ENCODE assay signal across 19 cellular contexts in genomic region chr2:112820343-112820742, GRCh38. TPM values are rescaled to one million over a fixed set of nuclear protein-coding genes. Genes with fewer than 3 reads are reported as not detected.
A peak's percentile ranks its signal among the peaks of the same experiment; 100 is the strongest.
DNase-seq lines count a peak whose midpoint lies in the region; ATAC-seq and TF ChIP-seq lines count a peak whose summit lies in the region.
"Had no signal": no experiment of that assay in that cellular context is flagged by ENCODE, and none has a peak within 500 bp of the region (broad histone marks: within the 10 kb centered on the region; RNA-seq: fewer than 3 reads in every experiment).

No MANE protein-coding gene starts in this region.

- no peaks in the 10 kb centered on the region for H3K36me3 Mint-ChIP-seq in activated naive CD8-positive, alpha-beta T cell treated with anti-CD3 and anti-CD28 coated beads, Interleukin-2, amount 50 U/mL, for 24 hours (ENCODE audit: low read depth)
- H3K36me3 Mint-ChIP-seq in activated naive CD8-positive, alpha-beta T cell treated with anti-CD3 and anti-CD28 coated beads for 36 hours = no peaks in the 10 kb centered on the region
- no peaks in the 10 kb centered on the region for H3K36me3 Mint-ChIP-seq in activated T-helper 1 cell treated with anti-CD3 and anti-CD28 coated beads, Interleukin-12 subunit alpha, Interleukin-12 subunit beta, Interleukin-2, Interleukin-4 antibody, amounts not matched to agents 30 ng/mL and 10 ng/mL and 1 ng/mL, durations not matched to agents 14 hours and 24 hours and 36 hours (ENCODE audit: low read depth)
- H3K36me3 Mint-ChIP-seq: CD8-positive, alpha-beta T cell had no signal

- peak overlapping the region; percentile 36 for H3K27ac Mint-ChIP-seq in activated naive CD8-positive, alpha-beta T cell treated with anti-CD3 and anti-CD28 coated beads, Interleukin-2, amount 50 U/mL, for 24 hours
- H3K27ac Mint-ChIP-seq in activated naive CD8-positive, alpha-beta T cell treated with anti-CD3 and anti-CD28 coated beads for 36 hours = no peak overlapping the region
- H3K27ac Mint-ChIP-seq in activated T-helper 1 cell treated with anti-CD3 and anti-CD28 coated beads, Interleukin-12 subunit alpha, Interleukin-12 subunit beta, Interleukin-2, Interleukin-4 antibody, amounts not matched to agents 30 ng/mL and 10 ng/mL and 1 ng/mL, durations not matched to agents 14 hours and 24 hours and 36 hours = peak overlapping the region; percentile 63
- H3K27ac Mint-ChIP-seq: CD4-positive, CD25-positive, alpha-beta regulatory T cell; CD8-positive, alpha-beta T cell; GM23338; H9 had no signal

- H3K4me1 ChIP-seq in right lobe of liver = peaks cover 3 to 62% (median 29%) of the 10 kb centered on the region in 4 donors

- H3K27me3 Mint-ChIP-seq in activated naive CD8-positive, alpha-beta T cell treated with anti-CD3 and anti-CD28 coated beads, Interleukin-2, amount 50 U/mL, for 24 hours = peaks cover 5% of the 10 kb centered on the region
- H3K27me3 Mint-ChIP-seq in activated naive CD8-positive, alpha-beta T cell treated with anti-CD3 and anti-CD28 coated beads for 36 hours = peaks cover 14% of the 10 kb centered on the region
- H3K27me3 Mint-ChIP-seq in activated T-helper 1 cell treated with anti-CD3 and anti-CD28 coated beads, Interleukin-12 subunit alpha, Interleukin-12 subunit beta, Interleukin-2, Interleukin-4 antibody, amounts not matched to agents 30 ng/mL and 10 ng/mL and 1 ng/mL, durations not matched to agents 14 hours and 24 hours and 36 hours (ENCODE audit: insufficient read depth) = peaks cover 3% of the 10 kb centered on the region
- H3K27me3 Mint-ChIP-seq: CD4-positive, CD25-positive, alpha-beta regulatory T cell had no signal

- no peaks in the 10 kb centered on the region for H3K9me3 Mint-ChIP-seq in activated naive CD8-positive, alpha-beta T cell treated with anti-CD3 and anti-CD28 coated beads, Interleukin-2, amount 50 U/mL, for 24 hours
- no peaks in the 10 kb centered on the region for H3K9me3 Mint-ChIP-seq in activated naive CD8-positive, alpha-beta T cell treated with anti-CD3 and anti-CD28 coated beads for 36 hours
- H3K9me3 Mint-ChIP-seq in activated T-helper 1 cell treated with anti-CD3 and anti-CD28 coated beads, Interleukin-12 subunit alpha, Interleukin-12 subunit beta, Interleukin-2, Interleukin-4 antibody, amounts not matched to agents 30 ng/mL and 10 ng/mL and 1 ng/mL, durations not matched to agents 14 hours and 24 hours and 36 hours = no peaks in the 10 kb centered on the region
- H3K9me3 Mint-ChIP-seq: CD4-positive, CD25-positive, alpha-beta regulatory T cell; CD8-positive, alpha-beta T cell; GM23338 had no signal

- no peaks in the 10 kb centered on the region for H3K9me3 ChIP-seq in right lobe of liver
- H3K9me3 ChIP-seq: Caco-2 had no signal

- no peak for DNase-seq in activated naive CD8-positive, alpha-beta T cell treated with anti-CD3 and anti-CD28 coated beads, Interleukin-2, amount 50 U/mL, for 24 hours
- DNase-seq in activated naive CD8-positive, alpha-beta T cell treated with anti-CD3 and anti-CD28 coated beads for 36 hours = no peak
- no peak for DNase-seq in activated T-helper 1 cell treated with anti-CD3 and anti-CD28 coated beads, Interleukin-12 subunit alpha, Interleukin-12 subunit beta, Interleukin-2, Interleukin-4 antibody, amounts not matched to agents 30 ng/mL and 10 ng/mL and 1 ng/mL, durations not matched to agents 14 hours and 24 hours and 36 hours (ENCODE audit: low spot score)
- no peak for DNase-seq in left lobe of liver (ENCODE audit: low spot score)
- DNase-seq in right lobe of liver = no peak
- no peak for DNase-seq in stimulated activated CD4-positive, alpha-beta T cell treated with anti-CD3 and anti-CD28 coated beads, Interleukin-1b, Interleukin-23, amount 100 ng/mL, for 48 hours
- DNase-seq in activated T-cell treated with anti-CD3 and anti-CD28 coated beads, Interleukin-2, amount 50 U/mL, for 48 hours = no peak
- DNase-seq in stimulated activated CD4-positive, alpha-beta T cell treated with anti-CD3 and anti-CD28 coated beads, Interleukin-4, amount 100 ng/mL, for 1 hour = no peak
- DNase-seq: Caco-2; CD4-positive, CD25-positive, alpha-beta regulatory T cell; CD8-positive, alpha-beta T cell; DMS153; DND-41; H9 had no signal

- intact Hi-C loops in activated T-helper 1 cell treated with anti-CD3 and anti-CD28 coated beads, Interleukin-12 subunit alpha, Interleukin-12 subunit beta, Interleukin-2, Interleukin-4 antibody, amounts not matched to agents 30 ng/mL and 10 ng/mL and 1 ng/mL, durations not matched to agents 14 hours and 24 hours and 36 hours (cut with micrococcal nuclease) = no loop called here
- intact Hi-C loops in right lobe of liver (cut with DNase I) = no loop called here

- H3K36me3 ChIP-seq in right lobe of liver = no peaks in the 10 kb centered on the region

- no peaks in the 10 kb centered on the region for H3K27me3 ChIP-seq in right lobe of liver

- no peak for TF ChIP-seq CTCF in right lobe of liver (IDR thresholded peaks at IDR 0.05)

- H3K4me1 Mint-ChIP-seq in activated naive CD8-positive, alpha-beta T cell treated with anti-CD3 and anti-CD28 coated beads, Interleukin-2, amount 50 U/mL, for 24 hours = peaks cover 36% of the 10 kb centered on the region
- peaks cover 25% of the 10 kb centered on the region for H3K4me1 Mint-ChIP-seq in activated naive CD8-positive, alpha-beta T cell treated with anti-CD3 and anti-CD28 coated beads for 36 hours
- H3K4me1 Mint-ChIP-seq in activated T-helper 1 cell treated with anti-CD3 and anti-CD28 coated beads, Interleukin-12 subunit alpha, Interleukin-12 subunit beta, Interleukin-2, Interleukin-4 antibody, amounts not matched to agents 30 ng/mL and 10 ng/mL and 1 ng/mL, durations not matched to agents 14 hours and 24 hours and 36 hours (ENCODE audit: low read depth) = peaks cover 39% of the 10 kb centered on the region

- no peak for ATAC-seq in activated naive CD8-positive, alpha-beta T cell treated with anti-CD3 and anti-CD28 coated beads, Interleukin-2, amount 50 U/mL, for 24 hours
- ATAC-seq in left lobe of liver (peak; percentile 28), right lobe of liver (peak; percentile 22 to 47 (median 26))
- ATAC-seq: HCT116 had no signal

- peak overlapping the region; percentile 71 to 92 (median 85) for H3K27ac ChIP-seq in right lobe of liver
- H3K27ac ChIP-seq: C4-2B had no signal

- TF ChIP-seq POLR2A in right lobe of liver (IDR thresholded peaks at IDR 0.05) = peak; percentile 40

- no peak overlapping the region for H3K4me3 ChIP-seq in right lobe of liver
- H3K4me3 ChIP-seq: GM23338 had no signal

- no peak overlapping the region for H3K4me3 Mint-ChIP-seq in activated naive CD8-positive, alpha-beta T cell treated with anti-CD3 and anti-CD28 coated beads, Interleukin-2, amount 50 U/mL, for 24 hours
- no peak overlapping the region for H3K4me3 Mint-ChIP-seq in activated naive CD8-positive, alpha-beta T cell treated with anti-CD3 and anti-CD28 coated beads for 36 hours
- H3K4me3 Mint-ChIP-seq in activated T-helper 1 cell treated with anti-CD3 and anti-CD28 coated beads, Interleukin-12 subunit alpha, Interleukin-12 subunit beta, Interleukin-2, Interleukin-4 antibody, amounts not matched to agents 30 ng/mL and 10 ng/mL and 1 ng/mL, durations not matched to agents 14 hours and 24 hours and 36 hours = no peak overlapping the region
- H3K4me3 Mint-ChIP-seq: CD4-positive, CD25-positive, alpha-beta regulatory T cell; CD8-positive, alpha-beta T cell; GM23338; H9 had no signal

RNA-seq across cellular contexts. Expression of gene IL1B, which starts 16.2 kb away (rescaled TPM):
- not detected for total RNA-seq in activated naive CD8-positive, alpha-beta T cell treated with anti-CD3 and anti-CD28 coated beads for 36 hours
- 0.23 and 0.44 TPM in 2 replicates for total RNA-seq in activated T-helper 1 cell treated with anti-CD3 and anti-CD28 coated beads, Interleukin-12 subunit alpha, Interleukin-12 subunit beta, Interleukin-2, Interleukin-4 antibody, amounts not matched to agents 30 ng/mL and 10 ng/mL and 1 ng/mL, durations not matched to agents 14 hours and 24 hours and 36 hours
- total RNA-seq in left lobe of liver (not detected), right lobe of liver (1 to 10 TPM in 2 of 6 experiments, under 1 TPM in 3, not detected in 1; 0.19 to 4.1 (median 0.49) TPM)
- total RNA-seq: A172, GM23338, H4, H9 had no signal

RNA-seq across cellular contexts. Expression of gene IL1A, which starts 36.0 kb away (rescaled TPM):
- under 1 TPM; 0.16 to 0.20 TPM for total RNA-seq in activated naive CD8-positive, alpha-beta T cell treated with anti-CD3 and anti-CD28 coated beads for 36 hours
- total RNA-seq in activated T-helper 1 cell treated with anti-CD3 and anti-CD28 coated beads, Interleukin-12 subunit alpha, Interleukin-12 subunit beta, Interleukin-2, Interleukin-4 antibody, amounts not matched to agents 30 ng/mL and 10 ng/mL and 1 ng/mL, durations not matched to agents 14 hours and 24 hours and 36 hours = 7.5 and 7.8 TPM in 2 replicates
- total RNA-seq in left lobe of liver (not detected), right lobe of liver (not detected)
- total RNA-seq: A172; Caco-2; CD8-positive, alpha-beta T cell had no signal

RNA-seq across cellular contexts. Expression of gene CKAP2L, which starts 55.9 kb away (rescaled TPM):
- total RNA-seq in activated naive CD8-positive, alpha-beta T cell treated with anti-CD3 and anti-CD28 coated beads for 36 hours = 10 to 100 TPM; 24.3 to 25.8 TPM
- total RNA-seq in activated T-helper 1 cell treated with anti-CD3 and anti-CD28 coated beads, Interleukin-12 subunit alpha, Interleukin-12 subunit beta, Interleukin-2, Interleukin-4 antibody, amounts not matched to agents 30 ng/mL and 10 ng/mL and 1 ng/mL, durations not matched to agents 14 hours and 24 hours and 36 hours = 20.9 and 21.2 TPM in 2 replicates
- 0.08 TPM for total RNA-seq in left lobe of liver
- total RNA-seq in right lobe of liver = 1 to 10 TPM in 2 of 6 experiments, under 1 TPM in 4; 0.20 to 1.4 (median 0.66) TPM
